22 cellular contexts compared by ENCODE assay signal in the genomic region with DNA sequence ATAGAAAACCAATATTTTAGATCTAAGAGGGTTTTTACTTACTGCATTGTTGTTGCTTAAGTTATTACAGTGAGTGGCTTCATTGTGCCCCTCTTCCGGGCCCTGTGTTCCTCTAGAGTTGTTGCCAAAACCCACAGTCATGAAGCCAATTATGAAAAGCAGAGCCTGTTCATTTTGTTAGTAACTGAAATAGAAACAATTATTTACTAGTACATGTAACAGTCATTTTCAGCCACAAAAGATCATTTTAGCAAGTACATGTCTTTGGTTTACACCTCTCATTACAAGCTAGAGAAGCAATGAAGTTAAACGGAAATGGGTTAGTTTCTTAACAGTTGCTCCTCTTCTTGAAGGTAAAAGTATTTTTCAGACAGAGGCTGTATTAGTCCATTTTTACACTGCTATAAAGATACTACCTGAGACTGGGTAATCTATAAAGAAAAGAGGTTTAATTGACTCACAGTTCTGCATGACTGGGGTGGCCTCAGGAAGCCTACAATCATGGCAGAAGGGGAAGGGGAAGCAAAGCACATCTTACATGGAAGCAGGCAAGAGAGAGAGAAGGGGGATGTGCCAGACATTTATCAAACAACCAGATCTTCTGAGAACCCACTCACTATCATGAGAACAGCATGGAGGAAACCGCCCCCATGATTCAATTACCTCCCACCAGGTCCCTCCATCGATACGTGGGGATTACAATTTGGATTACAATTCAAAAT.
DNase-seq lines count a peak whose midpoint lies in the region; ATAC-seq and TF ChIP-seq lines count a peak whose summit lies in the region.
"Had no signal": no experiment of that assay in that cellular context is flagged by ENCODE, and none has a peak within 500 bp of the region (broad histone marks: within the 10 kb centered on the region; RNA-seq: fewer than 3 reads in every experiment).

No MANE protein-coding gene starts in this region.

- H3K27ac Mint-ChIP-seq in activated naive CD8-positive, alpha-beta T cell treated with anti-CD3 and anti-CD28 coated beads, Interleukin-2, amount 10 ng/mL, durations not matched to agents 7 days and 5 days: peak overlapping the region; percentile 10
- no peak overlapping the region for H3K27ac Mint-ChIP-seq in activated naive CD8-positive, alpha-beta T cell treated with anti-CD3 and anti-CD28 coated beads for 36 hours
- peak overlapping the region; percentile 58 for H3K27ac Mint-ChIP-seq in activated CD8-positive, alpha-beta T cell treated with anti-CD3 and anti-CD28 coated beads for 36 hours
- H3K27ac Mint-ChIP-seq in immature natural killer cell: peak overlapping the region; percentile 96 to 100 (median 99)
- H3K27ac Mint-ChIP-seq in stimulated activated effector memory CD8-positive, alpha-beta T cell treated with anti-CD3 and anti-CD28 coated beads, Interleukin-12 subunit alpha, Interleukin-12 subunit beta, amount 100 ng/mL, for 72 hours: peak overlapping the region; percentile 85
- no peak overlapping the region for H3K27ac Mint-ChIP-seq in endothelial cell (ENCODE audit: unreplicated experiment)
- H3K27ac Mint-ChIP-seq: CD4-positive, alpha-beta T cell; HFFc6 had no signal

- POLR2A ChIA-PET in activated naive CD8-positive, alpha-beta T cell treated with anti-CD3 and anti-CD28 coated beads, Interleukin-2, amount 10 ng/mL, durations not matched to agents 7 days and 5 days (lab: Charles Lee): no interaction called here
- POLR2A ChIA-PET in activated CD8-positive, alpha-beta T cell treated with anti-CD3 and anti-CD28 coated beads for 36 hours (lab: Charles Lee): no interaction called here

- no peak for DNase-seq in activated naive CD8-positive, alpha-beta T cell treated with anti-CD3 and anti-CD28 coated beads, Interleukin-2, amount 10 ng/mL, durations not matched to agents 7 days and 5 days
- no peak for DNase-seq in activated naive CD8-positive, alpha-beta T cell treated with anti-CD3 and anti-CD28 coated beads for 36 hours
- DNase-seq in activated CD8-positive, alpha-beta T cell treated with anti-CD3 and anti-CD28 coated beads for 36 hours: peak; percentile 9
- DNase-seq in immature natural killer cell (peak; percentile 73 to 80 (median 78)), occipital lobe (lab: John Stamatoyannopoulos, UW) (no peak), endothelial cell (ENCODE audit: low spot score) (no peak), HuH-7.5 (ENCODE audit: low spot score) (no peak)
- DNase-seq in stimulated activated effector memory CD8-positive, alpha-beta T cell treated with anti-CD3 and anti-CD28 coated beads, Interleukin-12 subunit alpha, Interleukin-12 subunit beta, amount 100 ng/mL, for 72 hours (ENCODE audit: low spot score in 2 of 2): no peak
- DNase-seq: CD4-positive, alpha-beta T cell; DMS53; EL; H7; HFFc6; Karpas-422; NCI-H1048; NCI-H1436; NCI-H1930; NCI-H226; NCI-H524; NCI-H82; SJCRH30 had no signal

- no peaks in the 10 kb centered on the region for H3K27me3 Mint-ChIP-seq in activated naive CD8-positive, alpha-beta T cell treated with anti-CD3 and anti-CD28 coated beads, Interleukin-2, amount 10 ng/mL, durations not matched to agents 7 days and 5 days
- no peaks in the 10 kb centered on the region for H3K27me3 Mint-ChIP-seq in activated naive CD8-positive, alpha-beta T cell treated with anti-CD3 and anti-CD28 coated beads for 36 hours
- H3K27me3 Mint-ChIP-seq in activated CD8-positive, alpha-beta T cell treated with anti-CD3 and anti-CD28 coated beads for 36 hours: no peaks in the 10 kb centered on the region
- H3K27me3 Mint-ChIP-seq in immature natural killer cell (ENCODE audit: low read depth in 3 of 3) (peaks cover 5 to 9% (median 6%) of the 10 kb centered on the region in 3 donors), endothelial cell (ENCODE audit: unreplicated experiment) (no peaks in the 10 kb centered on the region)
- H3K27me3 Mint-ChIP-seq: CD4-positive, alpha-beta T cell had no signal

- intact Hi-C loops in activated CD8-positive, alpha-beta T cell treated with anti-CD3 and anti-CD28 coated beads for 36 hours (cut with micrococcal nuclease): loop anchor here (10.0 kb wide), 1 partner anchor 105 kb away; no protein-coding TSS in a partner anchor

- no peak for TF ChIP-seq CTCF in activated CD8-positive, alpha-beta T cell treated with anti-CD3 and anti-CD28 coated beads for 36 hours (IDR thresholded peaks at IDR 0.05)
- TF ChIP-seq CTCF in endothelial cell (IDR thresholded peaks at IDR 0.05; ENCODE audit: unreplicated experiment): no peak

- CTCF ChIA-PET in activated CD8-positive, alpha-beta T cell treated with anti-CD3 and anti-CD28 coated beads for 36 hours (lab: Charles Lee): interaction anchor here (2.2 kb wide), 1 partner anchor 110 kb away, joined by 7 read pairs; no protein-coding TSS in a partner anchor

- peaks cover 13% of the 10 kb centered on the region for H3K9me3 Mint-ChIP-seq in activated naive CD8-positive, alpha-beta T cell treated with anti-CD3 and anti-CD28 coated beads, Interleukin-2, amount 10 ng/mL, durations not matched to agents 7 days and 5 days
- peaks cover 3% of the 10 kb centered on the region for H3K9me3 Mint-ChIP-seq in activated naive CD8-positive, alpha-beta T cell treated with anti-CD3 and anti-CD28 coated beads for 36 hours
- H3K9me3 Mint-ChIP-seq in activated CD8-positive, alpha-beta T cell treated with anti-CD3 and anti-CD28 coated beads for 36 hours: peaks cover 30% of the 10 kb centered on the region
- no peaks in the 10 kb centered on the region for H3K9me3 Mint-ChIP-seq in immature natural killer cell
- H3K9me3 Mint-ChIP-seq in stimulated activated effector memory CD8-positive, alpha-beta T cell treated with anti-CD3 and anti-CD28 coated beads, Interleukin-12 subunit alpha, Interleukin-12 subunit beta, amount 100 ng/mL, for 72 hours: peaks cover 17% of the 10 kb centered on the region
- H3K9me3 Mint-ChIP-seq in endothelial cell (ENCODE audit: unreplicated experiment): no peaks in the 10 kb centered on the region
- H3K9me3 Mint-ChIP-seq: CD4-positive, alpha-beta T cell had no signal

- H3K4me3 Mint-ChIP-seq in activated naive CD8-positive, alpha-beta T cell treated with anti-CD3 and anti-CD28 coated beads, Interleukin-2, amount 10 ng/mL, durations not matched to agents 7 days and 5 days: no peak overlapping the region
- no peak overlapping the region for H3K4me3 Mint-ChIP-seq in activated naive CD8-positive, alpha-beta T cell treated with anti-CD3 and anti-CD28 coated beads for 36 hours
- H3K4me3 Mint-ChIP-seq in activated CD8-positive, alpha-beta T cell treated with anti-CD3 and anti-CD28 coated beads for 36 hours: no peak overlapping the region
- H3K4me3 Mint-ChIP-seq in immature natural killer cell (peak overlapping the region; percentile 80 to 95 (median 86)), endothelial cell (ENCODE audit: unreplicated experiment) (no peak overlapping the region)
- peak overlapping the region; percentile 59 for H3K4me3 Mint-ChIP-seq in stimulated activated effector memory CD8-positive, alpha-beta T cell treated with anti-CD3 and anti-CD28 coated beads, Interleukin-12 subunit alpha, Interleukin-12 subunit beta, amount 100 ng/mL, for 72 hours
- H3K4me3 Mint-ChIP-seq: CD4-positive, alpha-beta T cell; HFFc6 had no signal

- H3K36me3 Mint-ChIP-seq in activated naive CD8-positive, alpha-beta T cell treated with anti-CD3 and anti-CD28 coated beads, Interleukin-2, amount 10 ng/mL, durations not matched to agents 7 days and 5 days: peaks cover 17% of the 10 kb centered on the region
- H3K36me3 Mint-ChIP-seq in activated naive CD8-positive, alpha-beta T cell treated with anti-CD3 and anti-CD28 coated beads for 36 hours: no peaks in the 10 kb centered on the region
- peaks cover 16% of the 10 kb centered on the region for H3K36me3 Mint-ChIP-seq in activated CD8-positive, alpha-beta T cell treated with anti-CD3 and anti-CD28 coated beads for 36 hours (ENCODE audit: low read depth)
- peaks cover 10 to 26% (median 12%) of the 10 kb centered on the region in 3 donors for H3K36me3 Mint-ChIP-seq in immature natural killer cell
- peaks cover 13% of the 10 kb centered on the region for H3K36me3 Mint-ChIP-seq in stimulated activated effector memory CD8-positive, alpha-beta T cell treated with anti-CD3 and anti-CD28 coated beads, Interleukin-12 subunit alpha, Interleukin-12 subunit beta, amount 100 ng/mL, for 72 hours
- no peaks in the 10 kb centered on the region for H3K36me3 Mint-ChIP-seq in endothelial cell (ENCODE audit: low read depth, unreplicated experiment)

- peaks cover 32% of the 10 kb centered on the region for H3K4me1 Mint-ChIP-seq in activated naive CD8-positive, alpha-beta T cell treated with anti-CD3 and anti-CD28 coated beads, Interleukin-2, amount 10 ng/mL, durations not matched to agents 7 days and 5 days
- peaks cover 17% of the 10 kb centered on the region for H3K4me1 Mint-ChIP-seq in activated naive CD8-positive, alpha-beta T cell treated with anti-CD3 and anti-CD28 coated beads for 36 hours
- peaks cover 61% of the 10 kb centered on the region for H3K4me1 Mint-ChIP-seq in activated CD8-positive, alpha-beta T cell treated with anti-CD3 and anti-CD28 coated beads for 36 hours (ENCODE audit: low read depth)
- H3K4me1 Mint-ChIP-seq in immature natural killer cell (peaks cover 91% of the 10 kb centered on the region in 2 donors), endothelial cell (ENCODE audit: unreplicated experiment) (no peaks in the 10 kb centered on the region)
- peaks cover 70% of the 10 kb centered on the region for H3K4me1 Mint-ChIP-seq in stimulated activated effector memory CD8-positive, alpha-beta T cell treated with anti-CD3 and anti-CD28 coated beads, Interleukin-12 subunit alpha, Interleukin-12 subunit beta, amount 100 ng/mL, for 72 hours

- ATAC-seq in activated naive CD8-positive, alpha-beta T cell treated with anti-CD3 and anti-CD28 coated beads, Interleukin-2, amount 10 ng/mL, durations not matched to agents 7 days and 5 days (ENCODE audit: low read depth): no peak
- peak; percentile 19 for ATAC-seq in activated CD8-positive, alpha-beta T cell treated with anti-CD3 and anti-CD28 coated beads for 36 hours
- ATAC-seq in stimulated activated effector memory CD8-positive, alpha-beta T cell treated with anti-CD3 and anti-CD28 coated beads, Interleukin-12 subunit alpha, Interleukin-12 subunit beta, amount 100 ng/mL, for 72 hours: peak; percentile 81
- ATAC-seq: A549 had no signal

Comparison
In these comparisons a context has a peak if more than half of its experiments do, and no peak if none do; other contexts are left out.
1. H3K27ac Mint-ChIP-seq: peak in activated naive CD8-positive, alpha-beta T cell treated with anti-CD3 and anti-CD28 coated beads, Interleukin-2, amount 10 ng/mL, durations not matched to agents 7 days and 5 days (single experiment), activated CD8-positive, alpha-beta T cell treated with anti-CD3 and anti-CD28 coated beads for 36 hours (single experiment), immature natural killer cell (6 of 6) and stimulated activated effector memory CD8-positive, alpha-beta T cell treated with anti-CD3 and anti-CD28 coated beads, Interleukin-12 subunit alpha, Interleukin-12 subunit beta, amount 100 ng/mL, for 72 hours (single experiment); none in activated naive CD8-positive, alpha-beta T cell treated with anti-CD3 and anti-CD28 coated beads for 36 hours (single experiment) and endothelial cell (single experiment).
2. DNase-seq: peak in activated CD8-positive, alpha-beta T cell treated with anti-CD3 and anti-CD28 coated beads for 36 hours (single experiment) and immature natural killer cell (3 of 3); none in activated naive CD8-positive, alpha-beta T cell treated with anti-CD3 and anti-CD28 coated beads, Interleukin-2, amount 10 ng/mL, durations not matched to agents 7 days and 5 days (single experiment), activated naive CD8-positive, alpha-beta T cell treated with anti-CD3 and anti-CD28 coated beads for 36 hours (single experiment), stimulated activated effector memory CD8-positive, alpha-beta T cell treated with anti-CD3 and anti-CD28 coated beads, Interleukin-12 subunit alpha, Interleukin-12 subunit beta, amount 100 ng/mL, for 72 hours (0 of 2), occipital lobe (single experiment), endothelial cell (single experiment) and HuH-7.5 (single experiment).
3. H3K4me3 Mint-ChIP-seq: peak in immature natural killer cell (5 of 5) and stimulated activated effector memory CD8-positive, alpha-beta T cell treated with anti-CD3 and anti-CD28 coated beads, Interleukin-12 subunit alpha, Interleukin-12 subunit beta, amount 100 ng/mL, for 72 hours (single experiment); none in activated naive CD8-positive, alpha-beta T cell treated with anti-CD3 and anti-CD28 coated beads, Interleukin-2, amount 10 ng/mL, durations not matched to agents 7 days and 5 days (single experiment), activated naive CD8-positive, alpha-beta T cell treated with anti-CD3 and anti-CD28 coated beads for 36 hours (single experiment), activated CD8-positive, alpha-beta T cell treated with anti-CD3 and anti-CD28 coated beads for 36 hours (single experiment) and endothelial cell (single experiment).